ENCODE assay signal across 8 cellular contexts in genomic region chr11:72180892-72181552, GRCh38. TPM values are rescaled to one million over a fixed set of nuclear protein-coding genes. Genes with fewer than 3 reads are reported as not detected.
A peak's percentile ranks its signal among the peaks of the same experiment; 100 is the strongest.
DNase-seq lines count a peak whose midpoint lies in the region; ATAC-seq, FAIRE-seq and TF ChIP-seq lines count a peak whose summit lies in the region.
"Not testable (repeated sequence)": the region's sequence is repeated elsewhere in the genome, so short reads cannot be mapped to it uniquely, and the experiment has no call there.

No MANE protein-coding gene starts in this region.

- ATAC-seq in DND-41 (ENCODE audit: insufficient read depth, low read depth) (peak; percentile 36; the same call in 2 of the 3 replicates), RWPE2 (ENCODE audit: low read depth) (peak; percentile 83), Right ventricle myocardium inferior (peak; percentile 60), left lung (peak; percentile 36)

- H3K27me3 ChIP-seq in DND-41 (ENCODE audit: insufficient read depth, low read length, poor library complexity); RWPE2 (ENCODE audit: insufficient read depth, poor library complexity, severe bottlenecking); bronchial epithelial cell (ENCODE audit: control insufficient read depth, insufficient read depth, low read length); left lung; prostate gland (replicated peaks; ENCODE audit: insufficient read depth): not testable (repeated sequence)

- TF ChIP-seq CTCF in DND-41 (IDR thresholded peaks at IDR 0.05; ENCODE audit: borderline replicate concordance, extremely low read depth, low read length, poor library complexity, severe bottlenecking); RWPE2 (IDR thresholded peaks at IDR 0.05; ENCODE audit: poor library complexity, severe bottlenecking); bronchial epithelial cell (IDR thresholded peaks at IDR 0.05; ENCODE audit: insufficient read depth, low read length, severe bottlenecking); left lung (IDR thresholded peaks at IDR 0.05); prostate gland (IDR thresholded peaks at IDR 0.05): not testable (repeated sequence)

- not testable (repeated sequence) for H3K4me1 ChIP-seq in DND-41 (ENCODE audit: insufficient read depth, low read length); left lung; prostate gland (replicated peaks)
- H3K4me1 ChIP-seq in RWPE2 (ENCODE audit: insufficient read depth, poor library complexity, severe bottlenecking): peaks cover 10% of the 10 kb centered on the region

- H3K79me2 ChIP-seq in DND-41 (ENCODE audit: insufficient read depth, low read length): not testable (repeated sequence)

- DNase-seq in DND-41; RWPE2 (ENCODE audit: low spot score); Right ventricle myocardium inferior (ENCODE audit: missing footprints); left lung; urothelium cell line (ENCODE audit: low spot score): not testable (repeated sequence)
- peak; percentile 48 for DNase-seq in HPDE6-E6E7 (ENCODE audit: extremely low spot score)
- peak; percentile 78 for DNase-seq in bronchial epithelial cell (ENCODE audit: low read depth)
- peak; percentile 78 for DNase-seq in prostate gland (ENCODE audit: low spot score)

- H4K20me1 ChIP-seq in DND-41 (ENCODE audit: insufficient read depth, low read length): not testable (repeated sequence)

- H2AFZ ChIP-seq in DND-41 (ENCODE audit: low read depth, low read length): not testable (repeated sequence)

- FAIRE-seq in bronchial epithelial cell (lab: Jason Lieb, UNC) (peak; percentile 98), urothelium cell line (lab: Jason Lieb, UNC) (peak; percentile 46)

- H3K4me3 ChIP-seq in DND-41 (ENCODE audit: low read depth in 1 of 2, low read length in 2 of 2); RWPE2 (ENCODE audit: severe bottlenecking); bronchial epithelial cell (ENCODE audit: low read depth, low read length); left lung; prostate gland: not testable (repeated sequence)

- not testable (repeated sequence) for H3K36me3 ChIP-seq in DND-41 (ENCODE audit: insufficient read depth, low read length); RWPE2 (ENCODE audit: low read depth); bronchial epithelial cell (ENCODE audit: control insufficient read depth, insufficient read depth, low read length); left lung; prostate gland

- H3K9ac ChIP-seq in DND-41 (ENCODE audit: low read depth, low read length): not testable (repeated sequence)

- H3K27ac ChIP-seq in DND-41 (ENCODE audit: low read length): not testable (repeated sequence)
- peak overlapping the region; percentile 81 for H3K27ac ChIP-seq in RWPE2 (ENCODE audit: poor library complexity, severe bottlenecking)
- H3K27ac ChIP-seq in left lung: peak overlapping the region in 1 of 2 donors; percentile 25
- peak overlapping the region; percentile 56 to 70 for H3K27ac ChIP-seq in prostate gland

- TF ChIP-seq POLR2A in prostate gland (IDR thresholded peaks at IDR 0.05): not testable (repeated sequence)

- H3K9me3 ChIP-seq in DND-41 (ENCODE audit: insufficient read depth, low read length, severe bottlenecking); RWPE2 (ENCODE audit: severe bottlenecking); left lung; prostate gland: not testable (repeated sequence)

- intact Hi-C loops in Right ventricle myocardium inferior (cut with DNase I); left lung (cut with DNase I); prostate gland (cut with DNase I): not testable (repeated sequence)

- H3K4me2 ChIP-seq in DND-41 (ENCODE audit: insufficient read depth, low read length): not testable (repeated sequence)

- 18% methylated on average over 7 of the region's 7 CpGs for WGBS in prostate gland

RNA-seq across cellular contexts. Expression of gene FOLR1, which starts 10.9 kb away (rescaled TPM):
- total RNA-seq in bronchial epithelial cell (0.53 and 1.3 TPM in 2 replicates), Right ventricle myocardium inferior (1.2 TPM), left lung (100 to 1,000 TPM in 1 of 2 donors, 10 to 100 TPM in 1; 80.8 to 409 TPM), prostate gland (1 to 10 TPM in 1 of 2 donors, not detected in 1; 8.9 TPM)

RNA-seq across cellular contexts. Expression of gene FOLR2, which starts 35.6 kb away (rescaled TPM):
- total RNA-seq in bronchial epithelial cell: not detected in 2 replicates
- total RNA-seq in Right ventricle myocardium inferior: 33.1 TPM
- total RNA-seq in left lung: 10 to 100 TPM; 20.9 to 50.2 TPM
- 10 to 100 TPM in 1 of 2 donors, under 1 TPM in 1; 0.87 to 23.9 TPM for total RNA-seq in prostate gland

RNA-seq across cellular contexts. Expression of gene INPPL1, which starts 43.5 kb away (rescaled TPM):
- total RNA-seq in bronchial epithelial cell (12.6 and 24.6 TPM in 2 replicates), Right ventricle myocardium inferior (130 TPM), left lung (100 to 1,000 TPM; 159 to 201 TPM), prostate gland (100 to 1,000 TPM in 1 of 2 donors, 10 to 100 TPM in 1; 85.0 to 142 TPM)

RNA-seq across cellular contexts. Expression of gene FOLR3, which starts 45.5 kb away (rescaled TPM):
- total RNA-seq in bronchial epithelial cell (11.3 and 26.4 TPM in 2 replicates), Right ventricle myocardium inferior (1.7 TPM), left lung (10 to 100 TPM in 1 of 2 donors, under 1 TPM in 1; 0.32 to 15.6 TPM), prostate gland (not detected)

Comparison
In these comparisons a context has a peak if more than half of its experiments do, and no peak if none do; other contexts are left out.
1. RNA of gene FOLR1, which starts 10.9 kb away (total RNA-seq): 80.8 to 409 TPM in left lung; 8.9 TPM in prostate gland, 1.2 TPM in Right ventricle myocardium inferior (single experiment) and 0.53 to 1.3 TPM in bronchial epithelial cell; every median in the first group is over 4 times any median in the second.
2. Peak in every context shown above with its lines, with median percentiles within 50 percentile points of each other: ATAC-seq.